Comparison of ENCODE assay signal across 11 cellular contexts in the genomic region with DNA sequence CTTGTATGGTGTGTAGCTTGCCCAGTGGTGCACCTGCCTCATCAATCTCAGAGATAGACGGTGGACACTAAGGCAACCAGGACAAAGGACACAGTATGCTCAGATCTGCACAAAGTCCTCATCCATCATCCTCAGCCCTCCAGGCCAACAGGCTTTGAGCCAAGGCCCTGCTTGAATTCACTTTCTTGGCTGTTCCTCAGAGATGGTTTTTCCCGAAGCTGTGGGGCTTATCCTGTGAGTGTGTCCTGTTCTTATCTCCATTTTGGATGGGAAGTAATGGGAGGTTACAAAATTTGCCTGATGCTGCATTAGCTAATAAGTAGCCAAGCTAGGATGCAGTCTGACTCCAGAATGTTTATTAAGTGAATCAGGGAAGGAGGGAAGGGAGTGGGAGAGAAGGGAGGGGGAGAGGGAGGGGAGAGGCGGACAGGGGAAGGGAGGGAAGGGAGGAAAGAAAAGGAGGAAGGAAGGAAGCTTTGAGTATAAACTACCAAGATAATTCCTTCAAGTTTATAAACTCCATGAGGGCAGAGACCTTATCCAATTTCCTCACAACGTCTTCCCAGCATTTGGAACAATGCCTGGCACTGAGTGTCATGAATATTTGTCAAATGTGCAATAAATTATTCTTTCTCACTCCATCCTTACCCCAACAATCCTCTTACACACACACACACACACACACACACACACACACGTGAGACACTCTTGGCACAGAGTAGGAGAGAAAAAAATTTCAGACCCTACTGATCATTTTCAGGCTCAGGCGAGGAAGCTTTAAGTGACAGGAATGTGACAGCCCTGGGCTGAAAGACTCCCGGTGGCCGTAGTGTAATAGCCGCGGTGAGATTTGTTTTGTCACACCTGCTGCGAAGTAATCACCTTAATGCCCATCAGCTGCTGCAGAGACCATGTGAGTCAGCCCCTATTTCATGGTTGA.
A peak's percentile ranks its signal among the peaks of the same experiment; 100 is the strongest.
DNase-seq lines count a peak whose midpoint lies in the region; ATAC-seq, FAIRE-seq and TF ChIP-seq lines count a peak whose summit lies in the region.
"Had no signal": no experiment of that assay in that cellular context is flagged by ENCODE, and none has a peak within 500 bp of the region (broad histone marks: within the 10 kb centered on the region; RNA-seq: fewer than 3 reads in every experiment).

No MANE protein-coding gene starts in this region.

- H3K27ac Mint-ChIP-seq in brain = peak overlapping the region; percentile 56 to 84 (median 75)
- H3K27ac Mint-ChIP-seq in activated naive CD4-positive, alpha-beta T cell treated with anti-CD3 and anti-CD28 coated beads, Interleukin-2, amount 50 U/mL, for 72 hours = no peak overlapping the region
- no peak overlapping the region for H3K27ac Mint-ChIP-seq in CD4-positive, alpha-beta T cell
- no peak overlapping the region for H3K27ac Mint-ChIP-seq in stimulated activated naive CD8-positive, alpha-beta T cell treated with anti-CD3 and anti-CD28 coated beads, Interleukin-15, amount 100 ng/mL, for 72 hours
- H3K27ac Mint-ChIP-seq: memory B cell had no signal

- DNase-seq in GM04504 (ENCODE audit: low read depth) (peak; percentile 38), kidney (peak; percentile 80), gastrocnemius medialis (peak; percentile 49 to 77), H7 (no peak)
- DNase-seq in activated naive CD4-positive, alpha-beta T cell treated with anti-CD3 and anti-CD28 coated beads, Interleukin-2, amount 50 U/mL, for 72 hours (ENCODE audit: low spot score in 2 of 2) = no peak
- no peak for DNase-seq in CD4-positive, alpha-beta T cell
- no peak for DNase-seq in stimulated activated naive CD8-positive, alpha-beta T cell treated with anti-CD3 and anti-CD28 coated beads, Interleukin-15, amount 100 ng/mL, for 72 hours
- DNase-seq: DND-41, SHP77 had no signal

- in situ Hi-C loops in gastrocnemius medialis (cut with MboI; ENCODE audit: low sequenced_read_pairs in 4 of 4) = no loop called here

- H3K4me3 ChIP-seq in kidney (ENCODE audit: low read length in 2 of 2) = no peak overlapping the region
- no peak overlapping the region for H3K4me3 ChIP-seq in gastrocnemius medialis
- no peak overlapping the region for H3K4me3 ChIP-seq in H7 (ENCODE audit: insufficient read depth, low read depth, low read length)

- FAIRE-seq in kidney (lab: Jason Lieb, UNC) = no peak

- H3K4me1 Mint-ChIP-seq in brain = peaks cover 60% of the 10 kb centered on the region
- H3K4me1 Mint-ChIP-seq in CD4-positive, alpha-beta T cell (ENCODE audit: low read depth) = peaks cover 10% of the 10 kb centered on the region
- peaks cover 27% of the 10 kb centered on the region for H3K4me1 Mint-ChIP-seq in stimulated activated naive CD8-positive, alpha-beta T cell treated with anti-CD3 and anti-CD28 coated beads, Interleukin-15, amount 100 ng/mL, for 72 hours

- no peaks in the 10 kb centered on the region for H3K9me3 Mint-ChIP-seq in brain
- H3K9me3 Mint-ChIP-seq in activated naive CD4-positive, alpha-beta T cell treated with anti-CD3 and anti-CD28 coated beads, Interleukin-2, amount 50 U/mL, for 72 hours = no peaks in the 10 kb centered on the region
- H3K9me3 Mint-ChIP-seq in CD4-positive, alpha-beta T cell = no peaks in the 10 kb centered on the region
- no peaks in the 10 kb centered on the region for H3K9me3 Mint-ChIP-seq in stimulated activated naive CD8-positive, alpha-beta T cell treated with anti-CD3 and anti-CD28 coated beads, Interleukin-15, amount 100 ng/mL, for 72 hours
- H3K9me3 Mint-ChIP-seq: memory B cell had no signal

- peak overlapping the region; percentile 28 to 57 for H3K27ac ChIP-seq in kidney (ENCODE audit: low read depth in 2 of 2, low read length in 2 of 2)
- peak overlapping the region; percentile 60 to 82 (median 77) for H3K27ac ChIP-seq in gastrocnemius medialis
- no peak overlapping the region for H3K27ac ChIP-seq in CD4-positive, alpha-beta T cell (ENCODE audit: low read depth, low read length)

- H3K9me3 ChIP-seq in kidney (ENCODE audit: control insufficient read depth in 1 of 2, low read length in 2 of 2) (no peaks in the 10 kb centered on the region), gastrocnemius medialis (no peaks in the 10 kb centered on the region)
- H3K9me3 ChIP-seq in CD4-positive, alpha-beta T cell (ENCODE audit: control insufficient read depth, low read length) = no peaks in the 10 kb centered on the region

- H3K36me3 Mint-ChIP-seq in brain = peaks cover 45% of the 10 kb centered on the region
- H3K36me3 Mint-ChIP-seq in activated naive CD4-positive, alpha-beta T cell treated with anti-CD3 and anti-CD28 coated beads, Interleukin-2, amount 50 U/mL, for 72 hours = no peaks in the 10 kb centered on the region
- no peaks in the 10 kb centered on the region for H3K36me3 Mint-ChIP-seq in CD4-positive, alpha-beta T cell (ENCODE audit: low read depth)

- POLR2A ChIA-PET in CD4-positive, alpha-beta T cell (lab: Charles Lee) = no interaction called here

- ATAC-seq in gastrocnemius medialis = peak; percentile 65 to 74
- no peak for ATAC-seq in activated naive CD4-positive, alpha-beta T cell treated with anti-CD3 and anti-CD28 coated beads, Interleukin-2, amount 50 U/mL, for 72 hours
- ATAC-seq in CD4-positive, alpha-beta T cell (ENCODE audit: poor library complexity) = no peak
- ATAC-seq in stimulated activated naive CD8-positive, alpha-beta T cell treated with anti-CD3 and anti-CD28 coated beads, Interleukin-15, amount 100 ng/mL, for 72 hours = no peak

- CTCF ChIA-PET in CD4-positive, alpha-beta T cell (lab: Charles Lee) = interaction anchor here (0.6 kb wide), 1 partner anchor 1017 kb away, joined by 3 read pairs; no protein-coding TSS in a partner anchor

- TF ChIP-seq POLR2A in gastrocnemius medialis (IDR thresholded peaks at IDR 0.05) = no peak

- no peaks in the 10 kb centered on the region for H3K27me3 Mint-ChIP-seq in brain
- H3K27me3 Mint-ChIP-seq in CD4-positive, alpha-beta T cell = no peaks in the 10 kb centered on the region
- no peaks in the 10 kb centered on the region for H3K27me3 Mint-ChIP-seq in stimulated activated naive CD8-positive, alpha-beta T cell treated with anti-CD3 and anti-CD28 coated beads, Interleukin-15, amount 100 ng/mL, for 72 hours
- H3K27me3 Mint-ChIP-seq: memory B cell had no signal

- H3K27me3 ChIP-seq in gastrocnemius medialis (no peaks in the 10 kb centered on the region), H7 (ENCODE audit: control insufficient read depth, insufficient read depth, low read length) (no peaks in the 10 kb centered on the region)
- H3K27me3 ChIP-seq in CD4-positive, alpha-beta T cell (ENCODE audit: control insufficient read depth, insufficient read depth, low read length) = no peaks in the 10 kb centered on the region

- intact Hi-C loops in kidney (cut with DNase I) (no loop called here), gastrocnemius medialis (cut with DNase I; ENCODE audit: low total_unique reads) (loop anchor here (2.0 to 5.0 kb wide), 2 partner anchors 44 to 111 kb away; no protein-coding TSS in a partner anchor)
- intact Hi-C loops in CD4-positive, alpha-beta T cell (cut with DNase I, micrococcal nuclease) = no loop called here

- H3K36me3 ChIP-seq in kidney (ENCODE audit: control insufficient read depth in 1 of 2, insufficient read depth in 2 of 2, low read length in 2 of 2) = no peaks in the 10 kb centered on the region
- H3K36me3 ChIP-seq in gastrocnemius medialis = peaks cover 0 to 6% of the 10 kb centered on the region in 2 donors
- H3K36me3 ChIP-seq in H7 (replicated peaks; ENCODE audit: control insufficient read depth, insufficient read depth, low read length) = peaks cover 1% of the 10 kb centered on the region; the same call in 1 of the 2 replicates

- TF ChIP-seq CTCF in brain (conservative IDR thresholded peaks at IDR 0.05) (no peak), kidney (IDR thresholded peaks at IDR 0.05; ENCODE audit: borderline replicate concordance, extremely low read depth, insufficient read depth) (no peak), gastrocnemius medialis (IDR thresholded peaks at IDR 0.05 in 4 of 5, conservative IDR thresholded peaks at IDR 0.05 in 1 of 5) (no peak)
- TF ChIP-seq CTCF in CD4-positive, alpha-beta T cell (IDR thresholded peaks at IDR 0.05) = no peak

- peaks cover 4 to 11% of the 10 kb centered on the region in 2 donors for H3K4me1 ChIP-seq in kidney (ENCODE audit: control insufficient read depth in 1 of 2, insufficient read depth in 1 of 2, low read depth in 1 of 2, low read length in 2 of 2)
- H3K4me1 ChIP-seq in gastrocnemius medialis = peaks cover 32% of the 10 kb centered on the region in 2 donors

- no peak overlapping the region for H3K9ac ChIP-seq in kidney (ENCODE audit: low read length in 2 of 2)

- H3K4me3 Mint-ChIP-seq in brain = peak overlapping the region in 2 of 5 experiments; percentile 14 to 26
- no peak overlapping the region for H3K4me3 Mint-ChIP-seq in CD4-positive, alpha-beta T cell
- H3K4me3 Mint-ChIP-seq in stimulated activated naive CD8-positive, alpha-beta T cell treated with anti-CD3 and anti-CD28 coated beads, Interleukin-15, amount 100 ng/mL, for 72 hours = no peak overlapping the region
- H3K4me3 Mint-ChIP-seq: memory B cell had no signal

Comparison
In these comparisons a context has a peak if more than half of its experiments do, and no peak if none do; other contexts are left out.
1. DNase-seq: peak in GM04504 (single experiment), kidney (single experiment) and gastrocnemius medialis (2 of 2); none in activated naive CD4-positive, alpha-beta T cell treated with anti-CD3 and anti-CD28 coated beads, Interleukin-2, amount 50 U/mL, for 72 hours (0 of 2), CD4-positive, alpha-beta T cell (0 of 10), stimulated activated naive CD8-positive, alpha-beta T cell treated with anti-CD3 and anti-CD28 coated beads, Interleukin-15, amount 100 ng/mL, for 72 hours (0 of 2) and H7 (single experiment).
2. H3K27ac Mint-ChIP-seq: peak in brain (5 of 5); none in activated naive CD4-positive, alpha-beta T cell treated with anti-CD3 and anti-CD28 coated beads, Interleukin-2, amount 50 U/mL, for 72 hours (0 of 2), CD4-positive, alpha-beta T cell (single experiment) and stimulated activated naive CD8-positive, alpha-beta T cell treated with anti-CD3 and anti-CD28 coated beads, Interleukin-15, amount 100 ng/mL, for 72 hours (0 of 2).
3. ATAC-seq: peak in gastrocnemius medialis (2 of 2); none in activated naive CD4-positive, alpha-beta T cell treated with anti-CD3 and anti-CD28 coated beads, Interleukin-2, amount 50 U/mL, for 72 hours (0 of 2), CD4-positive, alpha-beta T cell (single experiment) and stimulated activated naive CD8-positive, alpha-beta T cell treated with anti-CD3 and anti-CD28 coated beads, Interleukin-15, amount 100 ng/mL, for 72 hours (single experiment).